ENCODE assay signal across 8 cellular contexts in genomic region chr1:86913896-86914634, GRCh38. TPM values are rescaled to one million over a fixed set of nuclear protein-coding genes. Genes with fewer than 3 reads are reported as not detected.
A peak's percentile ranks its signal among the peaks of the same experiment; 100 is the strongest.
DNase-seq lines count a peak whose midpoint lies in the region; ATAC-seq and TF ChIP-seq lines count a peak whose summit lies in the region.

SELENOF (minus strand) TSS chr1:86914126; CDS start chr1:86914111, 15 bp downstream.

- intact Hi-C loops in testis (cut with DNase I; ENCODE audit: low total_unique reads), result no loop called here

- peaks cover 41% of the 10 kb centered on the region for H3K4me1 Mint-ChIP-seq in activated naive CD8-positive, alpha-beta T cell treated with anti-CD3 and anti-CD28 coated beads for 36 hours

- H3K9me3 ChIP-seq in testis, result no peaks in the 10 kb centered on the region

- WGBS in testis, 2 donors, result 0 to 1% methylated on average over 42 to 47 of the region's 47 CpGs

- peaks cover 33% of the 10 kb centered on the region for H3K36me3 Mint-ChIP-seq in activated naive CD8-positive, alpha-beta T cell treated with anti-CD3 and anti-CD28 coated beads for 36 hours

- TF ChIP-seq CTCF in omental fat pad (IDR thresholded peaks at IDR 0.05), result no peak
- no peak for TF ChIP-seq CTCF in testis (IDR thresholded peaks at IDR 0.05)

- peaks cover 14% of the 10 kb centered on the region for H3K4me1 ChIP-seq in testis

- TF ChIP-seq POLR2A in GM10847 (IDR thresholded peaks at IDR 0.05; ENCODE audit: extremely low read depth, insufficient read length) (peak; percentile 76), testis (IDR thresholded peaks at IDR 0.05) (no peak)

- H3K27ac ChIP-seq in testis, result peak within 1 kb of the TSS; percentile 94 to 95

- DNase-seq in NCI-H1105 (lab: John Stamatoyannopoulos, UW) (peak; percentile 100), SKM-1 (lab: John Stamatoyannopoulos, UW; ENCODE audit: unreplicated experiment) (peak; percentile 98), glomerular visceral epithelial cell (ENCODE audit: extremely low spot score) (peak; percentile 100), omental fat pad (ENCODE audit: low spot score) (peak; percentile 96), testis (peak; percentile 99)
- peak; percentile 97 for DNase-seq in activated naive CD8-positive, alpha-beta T cell treated with anti-CD3 and anti-CD28 coated beads for 36 hours

- H3K4me3 ChIP-seq in testis, result peak within 1 kb of the TSS; percentile 89 to 92

- H3K9me3 Mint-ChIP-seq in activated naive CD8-positive, alpha-beta T cell treated with anti-CD3 and anti-CD28 coated beads for 36 hours, result no peaks in the 10 kb centered on the region

- no peak within 1 kb of the TSS for H3K4me3 Mint-ChIP-seq in activated naive CD8-positive, alpha-beta T cell treated with anti-CD3 and anti-CD28 coated beads for 36 hours

- H3K27me3 ChIP-seq in testis, result no peaks in the 10 kb centered on the region

- H3K36me3 ChIP-seq in testis (ENCODE audit: low read depth, missing control alignments), result no peaks in the 10 kb centered on the region

- H3K27me3 Mint-ChIP-seq in activated naive CD8-positive, alpha-beta T cell treated with anti-CD3 and anti-CD28 coated beads for 36 hours, result no peaks in the 10 kb centered on the region

- ATAC-seq in HG02642 (IDR thresholded peaks at IDR 0.05; ENCODE audit: poor library complexity, unreplicated experiment), result peak; percentile 89
- peak; percentile 96 for ATAC-seq in omental fat pad (ENCODE audit: low FRiP score)

- H3K27ac Mint-ChIP-seq in activated naive CD8-positive, alpha-beta T cell treated with anti-CD3 and anti-CD28 coated beads for 36 hours, result no peak within 1 kb of the TSS

RNA-seq across cellular contexts. Expression of gene SELENOF, which starts in this region (rescaled TPM):
- total RNA-seq in activated naive CD8-positive, alpha-beta T cell treated with anti-CD3 and anti-CD28 coated beads for 36 hours, result 100 to 1,000 TPM; 139 to 142 TPM
- total RNA-seq in omental fat pad (100 to 1,000 TPM; 120 to 177 (median 138) TPM), testis (100 to 1,000 TPM; 106 to 115 TPM)
- 218 TPM for polyA plus RNA-seq in testis (ENCODE audit: insufficient read depth, low read depth, low replicate concordance)

Comparison
In these comparisons a context has a peak if more than half of its experiments do, and no peak if none do; other contexts are left out.
1. Peak in every context shown above with its lines: DNase-seq, ATAC-seq, H3K4me3 ChIP-seq and H3K27ac ChIP-seq.